In the genomic region with DNA sequence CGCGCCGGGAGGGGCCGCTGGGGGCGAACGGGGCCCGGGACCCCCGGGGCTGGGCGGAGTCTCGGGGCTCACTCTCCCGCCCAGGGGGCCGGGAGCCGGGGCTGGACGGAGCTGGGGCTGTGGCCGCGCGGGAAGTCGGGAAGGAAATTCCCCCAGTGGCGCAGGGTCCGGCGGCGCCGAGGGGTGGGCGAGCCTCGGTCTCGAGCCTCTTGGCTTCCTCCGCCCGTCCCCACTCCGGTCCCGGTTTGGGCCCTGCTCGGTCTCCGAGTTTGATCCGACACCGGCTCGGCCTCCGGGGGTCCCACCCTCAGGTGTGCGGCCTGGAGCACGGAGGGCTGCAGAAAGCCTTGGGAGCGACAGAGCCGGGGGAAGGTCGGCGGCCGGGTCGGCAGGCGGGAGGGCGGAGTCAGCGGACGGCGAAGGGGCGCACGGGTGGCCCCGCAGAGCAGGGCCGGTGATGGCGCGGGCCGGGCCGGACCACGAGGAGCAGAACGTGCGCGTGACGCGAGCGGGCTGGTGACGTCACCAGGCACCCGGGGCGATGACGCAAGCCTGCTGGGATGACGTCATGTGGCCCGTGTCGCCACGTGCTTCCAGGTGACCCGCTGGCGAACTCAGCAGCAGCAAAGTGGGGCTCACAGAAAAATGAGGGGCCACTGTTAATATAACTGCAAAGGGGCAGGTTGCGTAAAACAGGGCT, we compare ENCODE assay signal across 8 cellular contexts. TPM values are rescaled to one million over a fixed set of nuclear protein-coding genes. Genes with fewer than 3 reads are reported as not detected.
DNase-seq lines count a peak whose midpoint lies in the region; ATAC-seq, FAIRE-seq and TF ChIP-seq lines count a peak whose summit lies in the region.

No MANE protein-coding gene starts in this region.

- H3K27me3 Mint-ChIP-seq in CD4-positive, alpha-beta T cell: peaks cover 54% of the 10 kb centered on the region
- H3K27me3 Mint-ChIP-seq in activated naive CD4-positive, alpha-beta T cell treated with anti-CD3 and anti-CD28 coated beads for 36 hours (ENCODE audit: low read depth): peaks cover 36% of the 10 kb centered on the region
- H3K27me3 Mint-ChIP-seq in type B pancreatic cell: peaks cover 26% of the 10 kb centered on the region

- CTCF ChIA-PET in CD4-positive, alpha-beta T cell (lab: Charles Lee): interaction anchor here (1.6 to 2.2 kb wide), 3 partner anchors 12 to 19 kb away, joined by 6 to 14 read pairs (median 13); a partner anchor contains a TSS
- CTCF ChIA-PET in activated naive CD4-positive, alpha-beta T cell treated with anti-CD3 and anti-CD28 coated beads for 36 hours (lab: Charles Lee): interaction anchor here (0.6 to 2.4 kb wide), 5 partner anchors 10 to 17 kb away, joined by 3 to 19 read pairs (median 8); a partner anchor contains a TSS

- intact Hi-C loops in CD4-positive, alpha-beta T cell (cut with DNase I, micrococcal nuclease): no loop called here
- intact Hi-C loops in activated naive CD4-positive, alpha-beta T cell treated with anti-CD3 and anti-CD28 coated beads for 36 hours (cut with micrococcal nuclease): loop anchor here (1.0 kb wide), 2 partner anchors 13 to 308 kb away; a partner anchor contains a TSS

- FAIRE-seq in RCC 7860 (lab: Jason Lieb, UNC): no peak

- ATAC-seq in CD4-positive, alpha-beta T cell (ENCODE audit: poor library complexity): peak; percentile 34
- peak; percentile 46 for ATAC-seq in foreskin keratinocyte
- ATAC-seq in HG03097 (IDR thresholded peaks at IDR 0.05; ENCODE audit: low FRiP score, unreplicated experiment): no peak

- H3K27ac Mint-ChIP-seq in CD4-positive, alpha-beta T cell: peak overlapping the region; percentile 94
- H3K27ac Mint-ChIP-seq in activated naive CD4-positive, alpha-beta T cell treated with anti-CD3 and anti-CD28 coated beads for 36 hours: peak overlapping the region; percentile 80
- H3K27ac Mint-ChIP-seq in type B pancreatic cell: peak overlapping the region; percentile 95

- H3K9me3 Mint-ChIP-seq in CD4-positive, alpha-beta T cell: no peaks in the 10 kb centered on the region
- H3K9me3 Mint-ChIP-seq in activated naive CD4-positive, alpha-beta T cell treated with anti-CD3 and anti-CD28 coated beads for 36 hours: no peaks in the 10 kb centered on the region
- H3K9me3 Mint-ChIP-seq in type B pancreatic cell: no peaks in the 10 kb centered on the region

- no peak overlapping the region for H3K27ac ChIP-seq in CD4-positive, alpha-beta T cell (ENCODE audit: low read depth, low read length)
- H3K27ac ChIP-seq in foreskin keratinocyte: peak overlapping the region; percentile 91

- peaks cover 4% of the 10 kb centered on the region for H3K36me3 Mint-ChIP-seq in CD4-positive, alpha-beta T cell (ENCODE audit: low read depth)
- H3K36me3 Mint-ChIP-seq in activated naive CD4-positive, alpha-beta T cell treated with anti-CD3 and anti-CD28 coated beads for 36 hours (ENCODE audit: low read depth): no peaks in the 10 kb centered on the region
- H3K36me3 Mint-ChIP-seq in type B pancreatic cell: no peaks in the 10 kb centered on the region

- in situ Hi-C loops in HAP-1 (cut with MboI; ENCODE audit: low sequenced_read_pairs): no loop called here

- peak in 8 of 10 experiments; percentile 37 to 83 (median 66) for DNase-seq in CD4-positive, alpha-beta T cell
- DNase-seq in HAP-1 (ENCODE audit: low spot score in 2 of 2) (peak; percentile 73 to 91), RCC 7860 (ENCODE audit: low spot score) (peak; percentile 81), foreskin keratinocyte (peak; percentile 60 to 80), occipital lobe (lab: John Stamatoyannopoulos, UW) (peak; percentile 39), type B pancreatic cell (ENCODE audit: extremely low spot score, unreplicated experiment) (peak; percentile 92)
- DNase-seq in activated naive CD4-positive, alpha-beta T cell treated with anti-CD3 and anti-CD28 coated beads for 36 hours: peak; percentile 71

- peaks cover 22% of the 10 kb centered on the region for H3K4me1 Mint-ChIP-seq in CD4-positive, alpha-beta T cell (ENCODE audit: low read depth)
- peaks cover 17% of the 10 kb centered on the region for H3K4me1 Mint-ChIP-seq in activated naive CD4-positive, alpha-beta T cell treated with anti-CD3 and anti-CD28 coated beads for 36 hours (ENCODE audit: low read depth)
- H3K4me1 Mint-ChIP-seq in type B pancreatic cell (ENCODE audit: unreplicated experiment): peaks cover 19% of the 10 kb centered on the region

- H3K9me3 ChIP-seq in CD4-positive, alpha-beta T cell (ENCODE audit: control insufficient read depth, low read length): no peaks in the 10 kb centered on the region
- no peaks in the 10 kb centered on the region for H3K9me3 ChIP-seq in HAP-1

- TF ChIP-seq CTCF in CD4-positive, alpha-beta T cell (IDR thresholded peaks at IDR 0.05): no peak
- TF ChIP-seq CTCF in foreskin keratinocyte (conservative IDR thresholded peaks at IDR 0.05) (peak; percentile 38), type B pancreatic cell (conservative IDR thresholded peaks at IDR 0.05) (no peak)

- peaks cover 8% of the 10 kb centered on the region for H3K4me1 ChIP-seq in HAP-1
- H3K4me1 ChIP-seq in foreskin keratinocyte: peaks cover 5% of the 10 kb centered on the region

- POLR2A ChIA-PET in CD4-positive, alpha-beta T cell (lab: Charles Lee): interaction anchor here (1.0 to 2.2 kb wide), 3 partner anchors 13 to 18 kb away, joined by 4 to 11 read pairs (median 6); a partner anchor contains a TSS

- peaks cover 17% of the 10 kb centered on the region for H3K36me3 ChIP-seq in HAP-1 (replicated peaks)

- H3K4me3 Mint-ChIP-seq in CD4-positive, alpha-beta T cell: peak overlapping the region; percentile 87
- peak overlapping the region; percentile 71 for H3K4me3 Mint-ChIP-seq in activated naive CD4-positive, alpha-beta T cell treated with anti-CD3 and anti-CD28 coated beads for 36 hours
- H3K4me3 Mint-ChIP-seq in type B pancreatic cell: peak overlapping the region; percentile 91

- H3K4me3 ChIP-seq in HAP-1: peak overlapping the region; percentile 87

- H3K27me3 ChIP-seq in CD4-positive, alpha-beta T cell (ENCODE audit: control insufficient read depth, insufficient read depth, low read length): peaks cover 71% of the 10 kb centered on the region
- H3K27me3 ChIP-seq in HAP-1 (ENCODE audit: low read depth) (no peaks in the 10 kb centered on the region), foreskin keratinocyte (peaks cover 35% of the 10 kb centered on the region)

RNA-seq across cellular contexts. Expression of a gene that starts 0.6 kb away (rescaled TPM):
- 10 to 100 TPM; 29.0 to 30.9 TPM for total RNA-seq in CD4-positive, alpha-beta T cell
- total RNA-seq in activated naive CD4-positive, alpha-beta T cell treated with anti-CD3 and anti-CD28 coated beads for 36 hours: 1 to 10 TPM; 4.1 to 4.7 TPM
- 4.3 and 8.6 TPM in 2 replicates for total RNA-seq in foreskin keratinocyte
- 6.4 and 13.9 TPM in 2 replicates for polyA plus RNA-seq in foreskin keratinocyte
- total RNA-seq in occipital lobe: 15.1 TPM
- total RNA-seq in type B pancreatic cell (ENCODE audit: low replicate concordance): 37.6 and 54.1 TPM in 2 replicates

RNA-seq across cellular contexts. Expression of a gene that starts 12.8 kb away (rescaled TPM):
- 10 to 100 TPM; 38.0 to 38.9 TPM for total RNA-seq in CD4-positive, alpha-beta T cell
- total RNA-seq in activated naive CD4-positive, alpha-beta T cell treated with anti-CD3 and anti-CD28 coated beads for 36 hours: 100 to 1,000 TPM; 143 to 147 TPM
- total RNA-seq in foreskin keratinocyte (300 and 424 TPM in 2 replicates), occipital lobe (15.0 TPM), type B pancreatic cell (ENCODE audit: low replicate concordance) (20.8 and 34.6 TPM in 2 replicates)
- 448 and 672 TPM in 2 replicates for polyA plus RNA-seq in foreskin keratinocyte

RNA-seq across cellular contexts. Expression of a gene that starts 18.6 kb away (rescaled TPM):
- not detected for total RNA-seq in CD4-positive, alpha-beta T cell
- not detected for total RNA-seq in activated naive CD4-positive, alpha-beta T cell treated with anti-CD3 and anti-CD28 coated beads for 36 hours
- total RNA-seq in foreskin keratinocyte: not detected in 2 replicates
- polyA plus RNA-seq in foreskin keratinocyte: not detected in 2 replicates
- 0.47 TPM for total RNA-seq in occipital lobe
- 0.34 and 0.62 TPM in 2 replicates for total RNA-seq in type B pancreatic cell (ENCODE audit: low replicate concordance)

RNA-seq across cellular contexts. Expression of a gene that starts 19.4 kb away (rescaled TPM):
- 1 to 10 TPM; 1.5 to 2.0 TPM for total RNA-seq in CD4-positive, alpha-beta T cell
- 10 to 100 TPM; 30.5 to 35.1 TPM for total RNA-seq in activated naive CD4-positive, alpha-beta T cell treated with anti-CD3 and anti-CD28 coated beads for 36 hours
- 224 and 261 TPM in 2 replicates for total RNA-seq in foreskin keratinocyte
- polyA plus RNA-seq in foreskin keratinocyte: 174 and 192 TPM in 2 replicates
- 71.9 TPM for total RNA-seq in occipital lobe
- 166 and 285 TPM in 2 replicates for total RNA-seq in type B pancreatic cell (ENCODE audit: low replicate concordance)

RNA-seq across cellular contexts. Expression of a gene that starts 34.2 kb away (rescaled TPM):
- total RNA-seq in CD4-positive, alpha-beta T cell: under 1 TPM; 0.69 to 0.95 TPM
- under 1 TPM; 0.52 to 0.69 TPM for total RNA-seq in activated naive CD4-positive, alpha-beta T cell treated with anti-CD3 and anti-CD28 coated beads for 36 hours
- total RNA-seq in foreskin keratinocyte (3.0 and 4.6 TPM in 2 replicates), occipital lobe (not detected), type B pancreatic cell (ENCODE audit: low replicate concordance) (6.4 and 16.7 TPM in 2 replicates)
- 3.4 and 4.2 TPM in 2 replicates for polyA plus RNA-seq in foreskin keratinocyte

Comparison
In these comparisons a context has a peak if more than half of its experiments do, and no peak if none do; other contexts are left out.
1. DNase-seq: peak in every context shown above with its lines; median percentile 92 in type B pancreatic cell; 82 in HAP-1; 81 in RCC 7860; 71 in activated naive CD4-positive, alpha-beta T cell treated with anti-CD3 and anti-CD28 coated beads for 36 hours; 70 in foreskin keratinocyte; 66 in CD4-positive, alpha-beta T cell; 39 in occipital lobe.